In genomic region chr7:2545746-2546425, GRCh38 we compare ENCODE assay signal across 18 cellular contexts. TPM values are rescaled to one million over a fixed set of nuclear protein-coding genes. Genes with fewer than 3 reads are reported as not detected.
DNase-seq lines count a peak whose midpoint lies in the region; ATAC-seq and TF ChIP-seq lines count a peak whose summit lies in the region.
"Had no signal": no experiment of that assay in that cellular context is flagged by ENCODE, and none has a peak within 500 bp of the region (broad histone marks: within the 10 kb centered on the region; RNA-seq: fewer than 3 reads in every experiment).

No MANE protein-coding gene starts in this region.

- H3K4me2 ChIP-seq in trophoblast cell (ENCODE audit: low read length), result no peak overlapping the region
- H3K4me2 ChIP-seq: BLaER1 treated with 17β-estradiol and CSF1 and Interleukin-3, amounts not matched to agents 10 nM and 100 nM had no signal

- TF ChIP-seq CTCF in CD4-positive, alpha-beta T cell (IDR thresholded peaks at IDR 0.05), result no peak
- TF ChIP-seq CTCF in glutamatergic neuron (IDR thresholded peaks at IDR 0.05; ENCODE audit: partially characterized antibody, unreplicated experiment), result no peak

- H3K9me3 ChIP-seq in CD4-positive, alpha-beta T cell (ENCODE audit: control insufficient read depth, low read length), result no peaks in the 10 kb centered on the region
- H3K9me3 ChIP-seq in trophoblast cell (ENCODE audit: insufficient read depth, low read depth, low read length), result peaks cover 3% of the 10 kb centered on the region
- H3K9me3 ChIP-seq: BLaER1 treated with 17β-estradiol and CSF1 and Interleukin-3, amounts not matched to agents 10 nM and 100 nM; SJSA1 had no signal

- H3K23ac ChIP-seq in trophoblast cell (ENCODE audit: low read length), result no peak overlapping the region

- H3K79me2 ChIP-seq in trophoblast cell (ENCODE audit: control insufficient read depth, insufficient read depth, low read length, poor library complexity), result no peaks in the 10 kb centered on the region

- H2AK5ac ChIP-seq in trophoblast cell (ENCODE audit: low read length), result no peak overlapping the region

- peak overlapping the region; percentile 7 for H3K27ac Mint-ChIP-seq in CD4-positive, alpha-beta T cell
- no peak overlapping the region for H3K27ac Mint-ChIP-seq in glutamatergic neuron (ENCODE audit: unreplicated experiment)

- no peak overlapping the region for H2BK5ac ChIP-seq in trophoblast cell (ENCODE audit: low read depth, low read length, poor library complexity)

- peaks cover 13% of the 10 kb centered on the region for H3K4me1 Mint-ChIP-seq in CD4-positive, alpha-beta T cell (ENCODE audit: low read depth)
- H3K4me1 Mint-ChIP-seq in glutamatergic neuron (ENCODE audit: low read depth, unreplicated experiment), result no peaks in the 10 kb centered on the region

- H3K9ac ChIP-seq in trophoblast cell (ENCODE audit: low read length), result peak overlapping the region; percentile 2
- H3K9ac ChIP-seq: BLaER1 treated with 17β-estradiol and CSF1 and Interleukin-3, amounts not matched to agents 10 nM and 100 nM had no signal

- H3K27me3 ChIP-seq in CD4-positive, alpha-beta T cell (ENCODE audit: control insufficient read depth, insufficient read depth, low read length), result no peaks in the 10 kb centered on the region
- H3K27me3 ChIP-seq in H7 (ENCODE audit: control insufficient read depth, insufficient read depth, low read length) (no peaks in the 10 kb centered on the region), trophoblast cell (ENCODE audit: insufficient read depth, low read length) (no peaks in the 10 kb centered on the region)
- H3K27me3 ChIP-seq: BLaER1 treated with 17β-estradiol and CSF1 and Interleukin-3, amounts not matched to agents 10 nM and 100 nM; SJSA1 had no signal

- no peak overlapping the region for H2BK12ac ChIP-seq in trophoblast cell (ENCODE audit: low read length)

- no peak overlapping the region for H3K14ac ChIP-seq in trophoblast cell (ENCODE audit: low read length)

- CTCF ChIA-PET in CD4-positive, alpha-beta T cell (lab: Charles Lee), result no interaction called here

- intact Hi-C loops in CD4-positive, alpha-beta T cell (cut with DNase I, micrococcal nuclease), result no loop called here
- intact Hi-C loops in head of caudate nucleus (cut with DNase I), result no loop called here

- H3K4me1 ChIP-seq in trophoblast cell (ENCODE audit: control insufficient read depth in 1 of 2, insufficient read depth in 2 of 2, low read length in 2 of 2), result no peaks in the 10 kb centered on the region
- H3K4me1 ChIP-seq: SJSA1 had no signal

- no peak for ATAC-seq in CD4-positive, alpha-beta T cell (ENCODE audit: poor library complexity)
- ATAC-seq: HCT116 had no signal

- H4K12ac ChIP-seq in trophoblast cell (ENCODE audit: low read depth, low read length), result no peak overlapping the region

- H2BK120ac ChIP-seq in trophoblast cell (ENCODE audit: insufficient read depth, low read length, poor library complexity), result no peak overlapping the region

- peaks cover 19% of the 10 kb centered on the region for H3K36me3 ChIP-seq in H7 (replicated peaks; ENCODE audit: control insufficient read depth, insufficient read depth, low read length)
- H3K36me3 ChIP-seq in trophoblast cell (ENCODE audit: control insufficient read depth in 1 of 2, insufficient read depth in 2 of 2, low read length in 2 of 2), result peaks cover 60 to 63% of the 10 kb centered on the region in 2 experiments

- H3K4me3 ChIP-seq in H7 (ENCODE audit: insufficient read depth, low read depth, low read length) (no peak overlapping the region), trophoblast cell (ENCODE audit: low read depth, low read length) (no peak overlapping the region)
- H3K4me3 ChIP-seq: BLaER1 treated with 17β-estradiol and CSF1 and Interleukin-3, amounts not matched to agents 10 nM and 100 nM; SJSA1 had no signal

- H3K4me3 Mint-ChIP-seq in CD4-positive, alpha-beta T cell, result no peak overlapping the region
- H3K4me3 Mint-ChIP-seq in glutamatergic neuron (ENCODE audit: unreplicated experiment), result no peak overlapping the region

- POLR2A ChIA-PET in CD4-positive, alpha-beta T cell (lab: Charles Lee), result interaction anchor here (0.8 to 1.0 kb wide), 2 partner anchors 10 to 77 kb away, joined by 3 to 4 read pairs; no protein-coding TSS in a partner anchor

- H3K79me1 ChIP-seq in trophoblast cell (ENCODE audit: low read length), result no peaks in the 10 kb centered on the region

- H3K27me3 Mint-ChIP-seq in CD4-positive, alpha-beta T cell, result no peaks in the 10 kb centered on the region
- H3K27me3 Mint-ChIP-seq in glutamatergic neuron (ENCODE audit: unreplicated experiment), result peaks cover 2% of the 10 kb centered on the region

- peaks cover 71% of the 10 kb centered on the region for H3K36me3 Mint-ChIP-seq in CD4-positive, alpha-beta T cell (ENCODE audit: low read depth)
- H3K36me3 Mint-ChIP-seq in glutamatergic neuron (ENCODE audit: unreplicated experiment), result no peaks in the 10 kb centered on the region

- H3K9me3 Mint-ChIP-seq in CD4-positive, alpha-beta T cell, result no peaks in the 10 kb centered on the region
- H3K9me3 Mint-ChIP-seq in glutamatergic neuron (ENCODE audit: unreplicated experiment), result peaks cover 1% of the 10 kb centered on the region

- no peak overlapping the region for H4K91ac ChIP-seq in trophoblast cell (ENCODE audit: low read depth, low read length)

- DNase-seq in CD4-positive, alpha-beta T cell, result no peak
- DNase-seq in H7 (peak; percentile 32), glutamatergic neuron (peak; percentile 5), trophoblast cell (no peak), HCEC 1CT (no peak), head of caudate nucleus (no peak), SIG-M5 (lab: John Stamatoyannopoulos, UW) (no peak)
- DNase-seq: DMS 273 treated with DMSO at 0.1 percent for 48 hours, KBM-7, NCI-H1105 treated with DMSO at 0.1 percent for 48 hours, NCI-H1694, NCI-H2227 treated with DMSO at 0.1 percent for 48 hours, NCI-H510A treated with DMSO at 0.1 percent for 48 hours, NCI-H774, RPMI8226 had no signal

- WGBS in trophoblast cell (ENCODE audit: extremely low coverage, insufficient coverage, insufficient read length), result no CpG with 5 or more reads among the region's 20 CpGs

- H4K8ac ChIP-seq in trophoblast cell (ENCODE audit: low read depth, low read length), result no peak overlapping the region

- H2AFZ ChIP-seq in trophoblast cell (ENCODE audit: insufficient read depth, low read length, poor library complexity), result no peak overlapping the region

- H3K18ac ChIP-seq in trophoblast cell (ENCODE audit: low read length), result no peak overlapping the region

- H3K27ac ChIP-seq in CD4-positive, alpha-beta T cell (ENCODE audit: low read depth, low read length), result no peak overlapping the region
- no peak overlapping the region for H3K27ac ChIP-seq in trophoblast cell (ENCODE audit: low read depth, low read length)
- H3K27ac ChIP-seq: BLaER1 treated with 17β-estradiol and CSF1 and Interleukin-3, amounts not matched to agents 10 nM and 100 nM; SJSA1 had no signal

- no peak overlapping the region for H3K4ac ChIP-seq in trophoblast cell (ENCODE audit: low read depth, low read length)

RNA-seq across cellular contexts. Expression of gene BRAT1, which starts 9.4 kb away (rescaled TPM):
- 10 to 100 TPM; 24.1 to 24.5 TPM for total RNA-seq in CD4-positive, alpha-beta T cell
- 83.5 and 86.4 TPM in 2 replicates for total RNA-seq in H7 (2014; rRNA removed; shearing (Covaris generic))
- 30.5 TPM for total RNA-seq in glutamatergic neuron (ENCODE audit: unreplicated experiment)
- polyA plus RNA-seq in trophoblast cell (2013), result 15.5 and 16.6 TPM in 2 replicates

RNA-seq across cellular contexts. Expression of gene IQCE, which starts 12.9 kb away (rescaled TPM):
- total RNA-seq in CD4-positive, alpha-beta T cell, result 1 to 10 TPM; 4.3 to 5.6 TPM
- total RNA-seq in H7 (2014; rRNA removed; shearing (Covaris generic)), result 2.1 and 4.0 TPM in 2 replicates
- total RNA-seq in glutamatergic neuron (ENCODE audit: unreplicated experiment), result 12.0 TPM
- 6.3 and 6.5 TPM in 2 replicates for polyA plus RNA-seq in trophoblast cell (2013)

RNA-seq across cellular contexts. Expression of gene LFNG, which starts 26.3 kb away (rescaled TPM):
- 10 to 100 TPM; 96.7 to 99.8 TPM for total RNA-seq in CD4-positive, alpha-beta T cell
- total RNA-seq in H7 (2014; rRNA removed; shearing (Covaris generic)), result 12.8 and 20.0 TPM in 2 replicates
- 75.5 TPM for total RNA-seq in glutamatergic neuron (ENCODE audit: unreplicated experiment)
- polyA plus RNA-seq in trophoblast cell (2013), result 4.9 and 5.3 TPM in 2 replicates

Comparison
In these comparisons a context has a peak if more than half of its experiments do, and no peak if none do; other contexts are left out.
1. DNase-seq: peak in H7 (single experiment) and glutamatergic neuron (single experiment); none in CD4-positive, alpha-beta T cell (0 of 10), trophoblast cell (0 of 2), HCEC 1CT (single experiment), head of caudate nucleus (0 of 42) and SIG-M5 (single experiment).